In genomic region chr3:29283739-29284138, GRCh38 we compare ENCODE assay signal across 8 cellular contexts. TPM values are rescaled to one million over a fixed set of nuclear protein-coding genes. Genes with fewer than 3 reads are reported as not detected.
DNase-seq lines count a peak whose midpoint lies in the region; ATAC-seq and TF ChIP-seq lines count a peak whose summit lies in the region.

No MANE protein-coding gene starts in this region.

- TF ChIP-seq CTCF in glutamatergic neuron (IDR thresholded peaks at IDR 0.05; ENCODE audit: partially characterized antibody, unreplicated experiment) = no peak

- peaks cover 30% of the 10 kb centered on the region for H3K4me1 Mint-ChIP-seq in activated naive CD8-positive, alpha-beta T cell (ENCODE audit: low read depth)
- H3K4me1 Mint-ChIP-seq in glutamatergic neuron (ENCODE audit: low read depth, unreplicated experiment) = peaks cover 42% of the 10 kb centered on the region
- peaks cover 16 to 43% of the 10 kb centered on the region in 2 donors for H3K4me1 Mint-ChIP-seq in stimulated activated naive B cell treated with anti-CD40 and anti-IgM and Interleukin-4, amounts not matched to agents 10 μg/mL and 1 μg/mL and 100 μg/mL, for 72 hours

- peak; percentile 54 to 55 for ATAC-seq in stimulated activated naive B cell treated with anti-CD40 and anti-IgM and Interleukin-4, amounts not matched to agents 10 μg/mL and 1 μg/mL and 100 μg/mL, for 72 hours (replicated peaks)
- ATAC-seq in GM21360 (IDR thresholded peaks at IDR 0.05; ENCODE audit: unreplicated experiment) = no peak

- peak; percentile 28 for DNase-seq in NCI-H2171 treated with DMSO at 0.1 percent for 48 hours (lab: John Stamatoyannopoulos, UW)
- DNase-seq in NCI-H2171 (lab: John Stamatoyannopoulos, UW) = no peak
- no peak for DNase-seq in glutamatergic neuron
- DNase-seq in stimulated activated naive B cell treated with anti-CD40 and anti-IgM and Interleukin-4, amounts not matched to agents 10 μg/mL and 1 μg/mL and 100 μg/mL, for 72 hours = no peak
- DNase-seq in C1 segment of cervical spinal cord (lab: John Stamatoyannopoulos, UW) = no peak
- no peak for DNase-seq in DMS79 (lab: John Stamatoyannopoulos, UW)

- no peaks in the 10 kb centered on the region for H3K9me3 Mint-ChIP-seq in activated naive CD8-positive, alpha-beta T cell (ENCODE audit: low read depth)
- H3K9me3 Mint-ChIP-seq in glutamatergic neuron (ENCODE audit: unreplicated experiment) = no peaks in the 10 kb centered on the region
- H3K9me3 Mint-ChIP-seq in stimulated activated naive B cell treated with anti-CD40 and anti-IgM and Interleukin-4, amounts not matched to agents 10 μg/mL and 1 μg/mL and 100 μg/mL, for 72 hours = no peaks in the 10 kb centered on the region

- no peaks in the 10 kb centered on the region for H3K36me3 Mint-ChIP-seq in activated naive CD8-positive, alpha-beta T cell
- no peaks in the 10 kb centered on the region for H3K36me3 Mint-ChIP-seq in glutamatergic neuron (ENCODE audit: unreplicated experiment)
- H3K36me3 Mint-ChIP-seq in stimulated activated naive B cell treated with anti-CD40 and anti-IgM and Interleukin-4, amounts not matched to agents 10 μg/mL and 1 μg/mL and 100 μg/mL, for 72 hours = no peaks in the 10 kb centered on the region

- H3K27me3 Mint-ChIP-seq in activated naive CD8-positive, alpha-beta T cell = peaks cover 9% of the 10 kb centered on the region
- peaks cover 2% of the 10 kb centered on the region for H3K27me3 Mint-ChIP-seq in glutamatergic neuron (ENCODE audit: unreplicated experiment)
- peaks cover 5 to 15% of the 10 kb centered on the region in 2 donors for H3K27me3 Mint-ChIP-seq in stimulated activated naive B cell treated with anti-CD40 and anti-IgM and Interleukin-4, amounts not matched to agents 10 μg/mL and 1 μg/mL and 100 μg/mL, for 72 hours

- peak overlapping the region; percentile 4 for H3K4me3 Mint-ChIP-seq in activated naive CD8-positive, alpha-beta T cell
- peak overlapping the region; percentile 91 for H3K4me3 Mint-ChIP-seq in glutamatergic neuron (ENCODE audit: unreplicated experiment)
- no peak overlapping the region for H3K4me3 Mint-ChIP-seq in stimulated activated naive B cell treated with anti-CD40 and anti-IgM and Interleukin-4, amounts not matched to agents 10 μg/mL and 1 μg/mL and 100 μg/mL, for 72 hours

- peak overlapping the region; percentile 7 for H3K27ac Mint-ChIP-seq in activated naive CD8-positive, alpha-beta T cell
- no peak overlapping the region for H3K27ac Mint-ChIP-seq in glutamatergic neuron (ENCODE audit: unreplicated experiment)
- H3K27ac Mint-ChIP-seq in stimulated activated naive B cell treated with anti-CD40 and anti-IgM and Interleukin-4, amounts not matched to agents 10 μg/mL and 1 μg/mL and 100 μg/mL, for 72 hours = no peak overlapping the region

RNA-seq across cellular contexts. Expression of gene RBMS3, which starts 2.9 kb away (rescaled TPM):
- 65.1 TPM for total RNA-seq in glutamatergic neuron (ENCODE audit: unreplicated experiment)

Comparison
In these comparisons a context has a peak if more than half of its experiments do, and no peak if none do; other contexts are left out.
1. H3K4me3 Mint-ChIP-seq: peak in activated naive CD8-positive, alpha-beta T cell (single experiment) and glutamatergic neuron (single experiment); none in stimulated activated naive B cell treated with anti-CD40 and anti-IgM and Interleukin-4, amounts not matched to agents 10 μg/mL and 1 μg/mL and 100 μg/mL, for 72 hours (0 of 2).